Comparison of ENCODE assay signal across 8 cellular contexts in the genomic region with DNA sequence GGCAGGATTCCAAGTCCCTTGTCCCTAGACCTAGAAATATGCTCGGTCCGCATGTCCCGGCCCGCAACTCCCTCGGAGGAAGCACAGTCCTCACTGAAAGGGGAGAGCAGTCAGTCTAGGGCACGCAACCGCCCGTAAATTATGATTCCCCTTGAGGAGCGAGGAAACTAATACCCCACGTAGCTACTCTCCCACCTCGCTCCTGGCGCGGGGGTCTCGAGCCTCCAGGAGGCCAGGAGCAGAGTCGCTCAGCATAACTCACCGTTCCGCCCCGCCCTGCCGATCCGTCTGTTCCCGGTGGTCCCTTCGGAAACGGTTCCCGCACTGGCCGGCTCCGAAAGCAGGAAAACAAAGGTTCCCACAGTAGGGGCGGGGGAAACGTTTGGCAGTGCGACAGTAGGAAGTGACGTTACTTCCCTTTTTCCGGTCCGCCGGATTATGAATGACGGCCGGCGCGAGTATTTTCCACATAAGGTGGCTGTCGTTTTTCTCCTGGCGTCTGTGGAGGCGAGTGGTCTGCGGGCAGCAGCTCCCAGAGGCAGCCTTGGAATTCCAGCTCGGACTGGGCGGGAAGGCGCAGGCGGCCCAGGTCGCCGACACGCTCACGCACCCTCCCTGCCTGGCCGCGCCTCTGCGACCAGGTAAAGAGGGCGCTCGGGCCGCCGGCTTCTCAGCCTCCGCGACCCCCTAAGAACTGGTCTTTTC. TPM values are rescaled to one million over a fixed set of nuclear protein-coding genes. Genes with fewer than 3 reads are reported as not detected.
DNase-seq lines count a peak whose midpoint lies in the region; TF ChIP-seq lines count a peak whose summit lies in the region.

A gene with protein sequence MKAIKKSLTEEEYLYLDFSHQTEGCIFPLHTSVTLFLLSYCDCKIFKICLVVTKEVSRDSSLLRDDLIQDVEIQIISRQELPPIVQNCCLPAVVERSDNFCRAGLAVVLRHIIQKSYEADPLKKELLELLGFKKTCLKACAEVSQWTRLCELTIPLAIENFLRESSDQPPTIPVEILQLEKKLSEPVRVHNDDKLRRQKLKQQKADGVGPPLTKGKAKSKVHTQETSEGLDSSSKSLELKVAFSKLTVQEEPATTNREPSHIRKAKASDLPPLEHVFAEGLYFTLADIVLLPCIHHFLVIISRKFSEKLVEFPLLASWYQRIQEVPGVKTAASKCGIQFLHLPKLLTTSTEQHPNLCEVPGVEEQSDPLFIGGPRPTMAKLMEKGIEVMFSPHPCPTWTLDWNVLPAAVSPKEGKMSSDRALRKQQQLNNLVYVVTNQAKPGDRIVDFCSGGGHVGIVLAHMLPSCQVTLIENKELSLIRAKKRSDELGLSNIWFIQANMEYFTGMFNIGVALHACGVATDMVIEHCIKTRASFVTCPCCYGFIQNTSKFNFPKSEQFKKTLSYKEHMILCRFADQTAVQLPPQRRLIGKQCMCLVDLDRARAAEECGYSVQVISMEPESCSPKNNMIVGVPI (plus strand): TSS at position 409 of the 705 bp plus-strand sequence. CDS start 8,830 bp downstream, outside the sequence.
A gene with protein sequence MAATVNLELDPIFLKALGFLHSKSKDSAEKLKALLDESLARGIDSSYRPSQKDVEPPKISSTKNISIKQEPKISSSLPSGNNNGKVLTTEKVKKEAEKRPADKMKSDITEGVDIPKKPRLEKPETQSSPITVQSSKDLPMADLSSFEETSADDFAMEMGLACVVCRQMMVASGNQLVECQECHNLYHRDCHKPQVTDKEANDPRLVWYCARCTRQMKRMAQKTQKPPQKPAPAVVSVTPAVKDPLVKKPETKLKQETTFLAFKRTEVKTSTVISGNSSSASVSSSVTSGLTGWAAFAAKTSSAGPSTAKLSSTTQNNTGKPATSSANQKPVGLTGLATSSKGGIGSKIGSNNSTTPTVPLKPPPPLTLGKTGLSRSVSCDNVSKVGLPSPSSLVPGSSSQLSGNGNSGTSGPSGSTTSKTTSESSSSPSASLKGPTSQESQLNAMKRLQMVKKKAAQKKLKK (minus strand): TSS at position 314 of the 705 bp plus-strand sequence. CDS start 8,684 bp downstream, outside the sequence.

- peaks cover 90% of the 10 kb centered on the region for H3K79me2 ChIP-seq in MM.1S (ENCODE audit: low read length)
- H3K79me2 ChIP-seq in neural cell (replicated peaks; ENCODE audit: insufficient read depth, low read length), result peaks cover 55% of the 10 kb centered on the region

- H3K4me1 ChIP-seq in ES-I3 (ENCODE audit: insufficient read depth, low read length) (no peaks in the 10 kb centered on the region), HAP-1 (peaks cover 6% of the 10 kb centered on the region), MM.1S (ENCODE audit: low read length) (peaks cover 13% of the 10 kb centered on the region; the same call in 1 of the 2 replicates), stomach (peaks cover 17 to 61% (median 39%) of the 10 kb centered on the region in 4 donors)

- H3K27ac ChIP-seq in MM.1S (ENCODE audit: low read length) (peak within 1 kb of the TSS; percentile 62; the same call in 1 of the 2 replicates), neural cell (ENCODE audit: low read length) (peak within 1 kb of the TSS; percentile 89), stomach (peak within 1 kb of the TSS; percentile 87 to 93 (median 91))

- H3K27me3 ChIP-seq in HAP-1 (ENCODE audit: low read depth) (no peaks in the 10 kb centered on the region), MM.1S (replicated peaks; ENCODE audit: insufficient read depth, low read length) (no peaks in the 10 kb centered on the region), neural cell (ENCODE audit: insufficient read depth, low read depth, low read length) (no peaks in the 10 kb centered on the region), stomach (no peaks in the 10 kb centered on the region)

- TF ChIP-seq EP300 in neural cell (conservative IDR thresholded peaks at IDR 0.05; ENCODE audit: poor library complexity, severe bottlenecking), result no peak
- no peak for TF ChIP-seq EP300 in stomach (IDR thresholded peaks at IDR 0.05)

- H2AFZ ChIP-seq in MM.1S (ENCODE audit: low read length) (peak within 1 kb of the TSS; percentile 97), neural cell (ENCODE audit: low read depth, low read length) (peak within 1 kb of the TSS; percentile 79)

- H3K4me2 ChIP-seq in MM.1S (ENCODE audit: low read depth, low read length) (peak within 1 kb of the TSS; percentile 86), neural cell (ENCODE audit: low read length) (peak within 1 kb of the TSS; percentile 89)

- intact Hi-C loops in stomach (cut with DNase I; ENCODE audit: low total_unique reads), result loop anchor here (10.0 kb wide), 1 partner anchor 194 kb away; no protein-coding TSS in a partner anchor

- in situ Hi-C loops in HAP-1 (cut with MboI; ENCODE audit: low sequenced_read_pairs), result no loop called here

- H3K9me3 ChIP-seq in ES-I3 (ENCODE audit: control insufficient read depth, insufficient read depth, low read length), result no peaks in the 10 kb centered on the region
- H3K9me3 ChIP-seq in HAP-1, result no peaks in the 10 kb centered on the region
- H3K9me3 ChIP-seq in MM.1S (replicated peaks; ENCODE audit: insufficient read depth, low read length), result no peaks in the 10 kb centered on the region
- no peaks in the 10 kb centered on the region for H3K9me3 ChIP-seq in neural cell (ENCODE audit: low read length)
- no peaks in the 10 kb centered on the region for H3K9me3 ChIP-seq in stomach

- peak; percentile 62 for TF ChIP-seq RAD21 in neural cell (conservative IDR thresholded peaks at IDR 0.05)

- DNase-seq in HAP-1 (ENCODE audit: low spot score in 2 of 2) (peak; percentile 88 to 95), MM.1S (peak; percentile 93), SIG-M5 (lab: John Stamatoyannopoulos, UW) (peak; percentile 36), activated gamma-delta T cell treated with Interleukin-2 at 50 U/mL for 16 hours (peak; percentile 82), fibroblast of villous mesenchyme (ENCODE audit: low read depth) (peak; percentile 95), stomach (peak; percentile 95)

- peak in 1 of 4 donors; percentile 23 for TF ChIP-seq POLR2A in stomach (IDR thresholded peaks at IDR 0.05)

- H3K36me3 ChIP-seq in ES-I3 (ENCODE audit: insufficient read depth, low read length) (no peaks in the 10 kb centered on the region), HAP-1 (replicated peaks) (no peaks in the 10 kb centered on the region), MM.1S (replicated peaks; ENCODE audit: insufficient read depth, low read length) (no peaks in the 10 kb centered on the region), neural cell (ENCODE audit: insufficient read depth, low read length) (no peaks in the 10 kb centered on the region), stomach (peaks cover 0 to 1% (median 0%) of the 10 kb centered on the region in 4 donors)

- H3K9me2 ChIP-seq in MM.1S (replicated peaks; ENCODE audit: insufficient read depth, low read length) (no peaks in the 10 kb centered on the region), neural cell (ENCODE audit: insufficient read depth, low read length) (no peaks in the 10 kb centered on the region)

- H4K20me1 ChIP-seq in MM.1S (ENCODE audit: insufficient read depth, low read length) (no peaks in the 10 kb centered on the region), neural cell (ENCODE audit: insufficient read depth) (no peaks in the 10 kb centered on the region)

- H3K9ac ChIP-seq in ES-I3 (ENCODE audit: low read depth, low read length) (peak within 1 kb of the TSS; percentile 83), MM.1S (ENCODE audit: low read length) (peak within 1 kb of the TSS; percentile 90), neural cell (ENCODE audit: low read length) (peak within 1 kb of the TSS; percentile 88)

- TF ChIP-seq CTCF in MM.1S (IDR thresholded peaks at IDR 0.05; ENCODE audit: low read length) (no peak), fibroblast of villous mesenchyme (IDR thresholded peaks at IDR 0.05; ENCODE audit: insufficient read depth, low read depth, low read length) (no peak), neural cell (IDR thresholded peaks at IDR 0.05; ENCODE audit: poor library complexity, severe bottlenecking) (peak; percentile 22), stomach (IDR thresholded peaks at IDR 0.05) (no peak)

- H3K4me3 ChIP-seq in HAP-1, result peak within 1 kb of the TSS; percentile 90
- H3K4me3 ChIP-seq in MM.1S (ENCODE audit: low read length), result peak within 1 kb of the TSS; percentile 85
- H3K4me3 ChIP-seq in fibroblast of villous mesenchyme (ENCODE audit: low read depth, low read length), result peak within 1 kb of the TSS; percentile 95
- peak within 1 kb of the TSS; percentile 88 for H3K4me3 ChIP-seq in neural cell (ENCODE audit: low read length)
- peak within 1 kb of the TSS; percentile 74 to 90 (median 80) for H3K4me3 ChIP-seq in stomach

- H3F3A ChIP-seq in MM.1S (ENCODE audit: insufficient read depth, low read length) (0 out of 2 replicates have a peak, but pooled peaks cover 7% of the 10 kb centered on the region), neural cell (ENCODE audit: insufficient read depth, low read length, poor library complexity, severe bottlenecking) (peaks cover 8% of the 10 kb centered on the region)

- 0 to 1% (median 0%) methylated on average over 34 to 58 of the region's 58 CpGs for WGBS in stomach, 5 donors

RNA-seq across cellular contexts. Expression of the first gene that starts in this region (rescaled TPM):
- total RNA-seq in fibroblast of villous mesenchyme, result 11.0 and 22.5 TPM in 2 replicates
- 15.1 and 15.7 TPM in 2 replicates for polyA plus RNA-seq in neural cell
- polyA minus RNA-seq in neural cell, result 42.6 and 46.2 TPM in 2 replicates
- 100 to 1,000 TPM in 1 of 5 donors, 10 to 100 TPM in 2, 1 to 10 TPM in 2; 4.8 to 129 (median 11.1) TPM for total RNA-seq in stomach
- 1 to 10 TPM; 1.6 to 8.2 (median 2.1) TPM for polyA plus RNA-seq in stomach

RNA-seq across cellular contexts. Expression of the second gene that starts in this region (rescaled TPM):
- total RNA-seq in fibroblast of villous mesenchyme (13.9 and 18.6 TPM in 2 replicates), stomach (10 to 100 TPM in 4 of 5 donors, 1 to 10 TPM in 1; 8.7 to 35.7 (median 17.5) TPM)
- polyA plus RNA-seq in neural cell (24.2 and 24.4 TPM in 2 replicates), stomach (10 to 100 TPM; 11.5 to 20.9 (median 16.3) TPM)
- polyA minus RNA-seq in neural cell, result 32.6 and 39.6 TPM in 2 replicates

Comparison
In these comparisons a context has a peak if more than half of its experiments do, and no peak if none do; other contexts are left out.
1. Peak in every context shown above with its lines: DNase-seq, H3K4me3 ChIP-seq and H3K27ac ChIP-seq.
2. DNase-seq: peak in every context shown above with its lines; median percentile 95 in fibroblast of villous mesenchyme; 95 in stomach; 93 in MM.1S; 92 in HAP-1; 82 in activated gamma-delta T cell treated with Interleukin-2 at 50 U/mL for 16 hours; 36 in SIG-M5.